Comparison of ENCODE assay signal across 9 cellular contexts in genomic region chr18:62741118-62741566, GRCh38. TPM values are rescaled to one million over a fixed set of nuclear protein-coding genes. Genes with fewer than 3 reads are reported as not detected.
DNase-seq lines count a peak whose midpoint lies in the region; ATAC-seq, FAIRE-seq and TF ChIP-seq lines count a peak whose summit lies in the region.
"Had no signal": no experiment of that assay in that cellular context is flagged by ENCODE, and none has a peak within 500 bp of the region (broad histone marks: within the 10 kb centered on the region; RNA-seq: fewer than 3 reads in every experiment).

No MANE protein-coding gene starts in this region.

- H3K9me3 ChIP-seq in Karpas-422 (ENCODE audit: low read length) (no peaks in the 10 kb centered on the region), GM12878 (replicated peaks; ENCODE audit: control insufficient read depth, insufficient read depth, low read length) (no peaks in the 10 kb centered on the region; the same call in 2 of the 3 replicates)

- no peak overlapping the region for H2BK15ac ChIP-seq in mesendoderm (replicated peaks; ENCODE audit: low read depth)

- peaks cover 7% of the 10 kb centered on the region for H3K79me1 ChIP-seq in mesendoderm (ENCODE audit: low read length)

- H2AK5ac ChIP-seq in mesendoderm (ENCODE audit: low read length), result no peak overlapping the region

- no peak overlapping the region for H3K4me3 ChIP-seq in Karpas-422 (ENCODE audit: low read length)
- no peak overlapping the region for H3K4me3 ChIP-seq in GM12878
- no peak overlapping the region for H3K4me3 ChIP-seq in mesendoderm (ENCODE audit: low read length)

- ATAC-seq in GM12878 (no peak), HG02571 (IDR thresholded peaks at IDR 0.05; ENCODE audit: unreplicated experiment) (no peak), HG03432 (IDR thresholded peaks at IDR 0.05; ENCODE audit: unreplicated experiment) (no peak), GM18873 (IDR thresholded peaks at IDR 0.05; ENCODE audit: low FRiP score, unreplicated experiment) (no peak)

- no peak for TF ChIP-seq EP300 in GM12878 (IDR thresholded peaks at IDR 0.05; ENCODE audit: borderline replicate concordance in 1 of 2, control insufficient read depth in 1 of 2, low read depth in 2 of 2, low read length in 2 of 2)

- no peak overlapping the region for H4K5ac ChIP-seq in mesendoderm (ENCODE audit: low read length)

- TF ChIP-seq RAD21 in GM12878 (IDR thresholded peaks at IDR 0.05; ENCODE audit: insufficient read depth, low read depth, low read length), result no peak

- no peak overlapping the region for H3K56ac ChIP-seq in mesendoderm (ENCODE audit: low read length)

- DNase-seq in D721Med (ENCODE audit: insufficient read length, low spot score) (no peak), Karpas-422 (peak; percentile 41), GM12878 (ENCODE audit: low read depth, low spot score) (no peak), mesendoderm (peak; percentile 93), NCI-H345 treated with DMSO at 0.1 percent for 48 hours (lab: John Stamatoyannopoulos, UW; ENCODE audit: unreplicated experiment) (no peak)
- DNase-seq: effector CD4-positive, alpha-beta T cell had no signal

- 73% methylated on average over 4 of the region's 4 CpGs for WGBS in GM12878 (ENCODE audit: insufficient coverage, insufficient replicate concordance, low lambda C conversion rate, missing lambda C conversion rate)
- WGBS in mesendoderm (ENCODE audit: extremely low coverage, insufficient coverage, low lambda C conversion rate), result no CpG with 5 or more reads among the region's 4 CpGs

- no peak overlapping the region for H3K23ac ChIP-seq in mesendoderm (ENCODE audit: low read length)

- no peaks in the 10 kb centered on the region for H3K9me2 ChIP-seq in Karpas-422 (replicated peaks; ENCODE audit: insufficient read depth, low read length)

- no peak overlapping the region for H4K8ac ChIP-seq in mesendoderm (ENCODE audit: low read depth, low read length)

- POLR2A ChIA-PET in GM12878 (lab: Charles Lee), result no interaction called here

- H3K27ac ChIP-seq in Karpas-422 (ENCODE audit: low read length) (no peak overlapping the region), GM12878 (ENCODE audit: control insufficient read depth, insufficient read depth) (no peak overlapping the region), mesendoderm (ENCODE audit: low read depth, low read length) (no peak overlapping the region)

- peak overlapping the region; percentile 39 for H3K18ac ChIP-seq in mesendoderm (ENCODE audit: low read length)

- H4K20me1 ChIP-seq in Karpas-422 (ENCODE audit: insufficient read depth, low read depth, low read length) (no peaks in the 10 kb centered on the region), GM12878 (ENCODE audit: control insufficient read depth, insufficient read depth) (no peaks in the 10 kb centered on the region)

- no peak overlapping the region for H3K9ac ChIP-seq in Karpas-422 (ENCODE audit: low read length)
- H3K9ac ChIP-seq in GM12878 (ENCODE audit: control insufficient read depth, insufficient read depth, low read length), result no peak overlapping the region
- no peak overlapping the region for H3K9ac ChIP-seq in mesendoderm (ENCODE audit: low read length)

- SMC1A ChIA-PET in GM12878 (lab: Charles Lee; ENCODE audit: uncharacterized antibody, unreplicated experiment), result interaction anchor here (1.3 to 1.4 kb wide), 2 partner anchors 11 to 14 kb away, joined by 3 read pairs; no protein-coding TSS in a partner anchor

- RAD21 ChIA-PET in GM12878 (lab: Charles Lee; ENCODE audit: unreplicated experiment), result no interaction called here

- intact Hi-C loops in GM12878 (cut with micrococcal nuclease; ENCODE audit: unreplicated experiment), result no loop called here

- BruUV-seq in GM12878 (replicated peaks; lab: Mats Ljungman, UMichigan), result TSS peak; percentile 32

- H3K4me2 ChIP-seq in Karpas-422 (ENCODE audit: low read depth, low read length, poor library complexity, severe bottlenecking), result no peak overlapping the region
- H3K4me2 ChIP-seq in GM12878 (ENCODE audit: control insufficient read depth, insufficient read depth), result no peak overlapping the region
- H3K4me2 ChIP-seq in mesendoderm (ENCODE audit: low read length), result no peak overlapping the region

- no peak for TF ChIP-seq POLR2A in GM12878 (IDR thresholded peaks at IDR 0.05; ENCODE audit: low read depth, low read length)

- peaks cover 10% of the 10 kb centered on the region for H3K4me1 ChIP-seq in Karpas-422 (ENCODE audit: low read length)
- H3K4me1 ChIP-seq in GM12878 (ENCODE audit: control insufficient read depth, insufficient read depth, low read length), result peaks cover 6% of the 10 kb centered on the region
- peaks cover 15% of the 10 kb centered on the region for H3K4me1 ChIP-seq in mesendoderm (ENCODE audit: control insufficient read depth, low read depth, low read length)

- CTCF ChIA-PET in GM12878 (lab: Yijun Ruan, JAX), result no interaction called here

- H3K36me3 ChIP-seq in Karpas-422 (ENCODE audit: insufficient read depth, low read length), result no peaks in the 10 kb centered on the region
- no peaks in the 10 kb centered on the region for H3K36me3 ChIP-seq in GM12878 (ENCODE audit: control insufficient read depth in 2 of 2, insufficient read depth in 2 of 2, low read length in 1 of 2)
- H3K36me3 ChIP-seq in mesendoderm (ENCODE audit: control insufficient read depth, insufficient read depth, low read length), result no peaks in the 10 kb centered on the region

- no peaks in the 10 kb centered on the region for H3K79me2 ChIP-seq in Karpas-422 (ENCODE audit: low read length)
- H3K79me2 ChIP-seq in GM12878 (ENCODE audit: control insufficient read depth, insufficient read depth, low read length), result no peaks in the 10 kb centered on the region; the same call in 1 of the 2 replicates
- peaks cover 71% of the 10 kb centered on the region for H3K79me2 ChIP-seq in mesendoderm (ENCODE audit: control insufficient read depth, insufficient read depth, low read length)

- H2AFZ ChIP-seq in Karpas-422 (ENCODE audit: low read length) (no peak overlapping the region), GM12878 (ENCODE audit: control insufficient read depth, low read depth, low read length) (no peak overlapping the region)

- in situ Hi-C loops in GM12878 (cut with MboI), result no loop called here

- TF ChIP-seq CTCF in D721Med (IDR thresholded peaks at IDR 0.05; ENCODE audit: insufficient read depth, missing control alignments) (no peak), GM12878 (IDR thresholded peaks at IDR 0.05 in 2 of 3, conservative IDR thresholded peaks at IDR 0.05 in 1 of 3; ENCODE audit: control insufficient read depth in 2 of 3, extremely low read depth in 1 of 3, insufficient read depth in 1 of 3, low read depth in 3 of 3, low read length in 3 of 3) (no peak)

- H3K4ac ChIP-seq in mesendoderm (ENCODE audit: low read depth, low read length), result no peak overlapping the region

- H3K27me3 ChIP-seq in Karpas-422 (ENCODE audit: low read length) (no peaks in the 10 kb centered on the region), GM12878 (replicated peaks in 1 of 2; ENCODE audit: control insufficient read depth in 2 of 2, insufficient read depth in 2 of 2, low read length in 1 of 2) (no peaks in the 10 kb centered on the region), mesendoderm (ENCODE audit: insufficient read depth, low read length, poor library complexity) (no peaks in the 10 kb centered on the region)

- no peak overlapping the region for H2BK5ac ChIP-seq in mesendoderm (ENCODE audit: low read length)

- no peak overlapping the region for H2BK120ac ChIP-seq in mesendoderm (ENCODE audit: low read depth, low read length)

- FAIRE-seq in D721Med (lab: Jason Lieb, UNC) (peak; percentile 99), GM12878 (lab: Jason Lieb, UNC) (no peak)

TF ChIP-seq in GM12878, 131 proteins besides CTCF, POLR2A, EP300 and RAD21:
- no peak for TF ChIP-seq IRF5 (IDR thresholded peaks at IDR 0.05; ENCODE audit: borderline replicate concordance)
- TF ChIP-seq, protein P1, sequence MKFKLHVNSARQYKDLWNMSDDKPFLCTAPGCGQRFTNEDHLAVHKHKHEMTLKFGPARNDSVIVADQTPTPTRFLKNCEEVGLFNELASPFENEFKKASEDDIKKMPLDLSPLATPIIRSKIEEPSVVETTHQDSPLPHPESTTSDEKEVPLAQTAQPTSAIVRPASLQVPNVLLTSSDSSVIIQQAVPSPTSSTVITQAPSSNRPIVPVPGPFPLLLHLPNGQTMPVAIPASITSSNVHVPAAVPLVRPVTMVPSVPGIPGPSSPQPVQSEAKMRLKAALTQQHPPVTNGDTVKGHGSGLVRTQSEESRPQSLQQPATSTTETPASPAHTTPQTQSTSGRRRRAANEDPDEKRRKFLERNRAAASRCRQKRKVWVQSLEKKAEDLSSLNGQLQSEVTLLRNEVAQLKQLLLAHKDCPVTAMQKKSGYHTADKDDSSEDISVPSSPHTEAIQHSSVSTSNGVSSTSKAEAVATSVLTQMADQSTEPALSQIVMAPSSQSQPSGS (IDR thresholded peaks at IDR 0.05; ENCODE audit: low read length), result no peak

RNA-seq across cellular contexts. Expression of gene PHLPP1, which starts 25.8 kb away (rescaled TPM):
- total RNA-seq in Karpas-422 (2014; rRNA removed; shearing (Covaris generic); ENCODE audit: low replicate concordance), result 5.1 and 6.3 TPM in 2 replicates
- 15.6 and 19.1 TPM in 2 replicates for total RNA-seq in GM12878 (2013; cell fraction: nucleolus; rRNA removed)
- total RNA-seq in GM12878 (2014; rRNA removed), result 3.5 and 3.9 TPM in 2 replicates
- total RNA-seq in GM12878 (2014; rRNA removed; fragmentation: Illumina TruSeq; extraction: Trizol), result 3.0 and 3.4 TPM in 2 replicates
- total RNA-seq in GM12878 (2021), result 4.8 and 7.0 TPM in 2 replicates
- polyA plus RNA-seq in GM12878 (2011; ENCODE audit: low read depth), result 2.5 TPM
- 0.35 and 0.58 TPM in 2 replicates for polyA plus RNA-seq in GM12878 (2011; rRNA removed)
- 0.38 and 0.66 TPM in 2 replicates for polyA plus RNA-seq in GM12878 (2011; cell fraction: cytosol; rRNA removed)
- 0.54 and 0.55 TPM in 2 replicates for polyA plus RNA-seq in GM12878 (2011; cell fraction: nucleus; rRNA removed)
- 4.0 and 4.2 TPM in 2 replicates for polyA plus RNA-seq in GM12878 (2012)
- 4.7 and 6.2 TPM in 2 replicates for polyA plus RNA-seq in GM12878 (2014; fragmentation: Illumina TruSeq; extraction: Trizol)
- under 1 TPM; 0.42 to 0.53 TPM for polyA plus RNA-seq in GM12878 (2014; fragmentation: Nextera tagmentation; extraction: Ambion mirVana)
- polyA plus RNA-seq in GM12878 (2014; rRNA removed), result 1.9 and 3.0 TPM in 2 replicates
- under 1 TPM; 0.42 to 0.82 TPM for polyA plus RNA-seq in GM12878 (2016; fragmentation: Nextera tagmentation; extraction: Ambion mirVana)
- 1.9 and 2.9 TPM in 2 replicates for polyA minus RNA-seq in GM12878 (2011; rRNA and poly(A)+ RNA removed)
- 0.52 and 3.1 TPM in 2 replicates for polyA minus RNA-seq in GM12878 (2011; cell fraction: cytosol; rRNA and poly(A)+ RNA removed)
- polyA minus RNA-seq in GM12878 (2011; cell fraction: nucleus; rRNA and poly(A)+ RNA removed), result 1.8 and 2.5 TPM in 2 replicates
- polyA plus RNA-seq in mesendoderm (2013, experiment 1 of 2), result 17.3 TPM
- 16.1 TPM for polyA plus RNA-seq in mesendoderm (2013, experiment 2 of 2)

Comparison
In these comparisons a context has a peak if more than half of its experiments do, and no peak if none do; other contexts are left out.
1. DNase-seq: peak in Karpas-422 (single experiment) and mesendoderm (single experiment); none in D721Med (single experiment), GM12878 (single experiment) and NCI-H345 treated with DMSO at 0.1 percent for 48 hours (single experiment).